Comparison of ENCODE assay signal across 9 cellular contexts in the genomic region with DNA sequence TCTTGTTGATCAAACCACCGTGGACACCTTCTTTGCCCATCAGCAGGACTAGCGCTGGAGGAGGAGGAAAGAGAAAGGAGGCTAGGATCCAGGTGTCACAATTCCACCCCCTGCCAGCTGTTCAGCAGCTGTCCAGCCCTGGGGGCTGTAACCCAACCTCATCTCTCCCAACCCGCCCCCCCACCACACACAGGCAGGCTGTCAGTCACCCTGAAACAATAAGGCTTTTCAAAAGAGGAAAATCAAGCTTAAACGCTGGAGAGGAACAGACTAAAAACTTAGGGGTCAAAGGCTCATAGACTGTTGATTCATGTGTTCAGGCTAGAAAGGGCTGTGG. TPM values are rescaled to one million over a fixed set of nuclear protein-coding genes. Genes with fewer than 3 reads are reported as not detected.
A peak's percentile ranks its signal among the peaks of the same experiment; 100 is the strongest.
DNase-seq lines count a peak whose midpoint lies in the region; ATAC-seq and TF ChIP-seq lines count a peak whose summit lies in the region.
"Had no signal": no experiment of that assay in that cellular context is flagged by ENCODE, and none has a peak within 500 bp of the region (broad histone marks: within the 10 kb centered on the region; RNA-seq: fewer than 3 reads in every experiment).

No MANE protein-coding gene starts in this region.

- no peak for TF ChIP-seq POLR2A in esophagus squamous epithelium (IDR thresholded peaks at IDR 0.05)

- peaks cover 4 to 59% (median 14%) of the 10 kb centered on the region in 3 donors for H3K36me3 ChIP-seq in esophagus squamous epithelium

- intact Hi-C loops in esophagus squamous epithelium (cut with DNase I): no loop called here

- 13 to 16% methylated on average over 3 to 4 of the region's 4 CpGs for WGBS in esophagus squamous epithelium, 2 donors

- no peak for DNase-seq in GM12865 (ENCODE audit: low read depth)
- peak; percentile 31 for DNase-seq in RWPE1 (ENCODE audit: low spot score)
- DNase-seq in esophagus squamous epithelium (lab: John Stamatoyannopoulos, UW): no peak
- no peak for DNase-seq in skeletal muscle cell (ENCODE audit: low read depth)
- DNase-seq in dermis blood vessel endothelial cell: no peak
- DNase-seq in superior temporal gyrus (ENCODE audit: extremely low spot score): no peak
- DNase-seq: activated CD4-positive, alpha-beta T cell treated with anti-CD3 and anti-CD28 coated beads for 4 hours had no signal

- H3K4me1 ChIP-seq in esophagus squamous epithelium: peaks cover 45 to 92% (median 50%) of the 10 kb centered on the region in 3 donors

- H3K27me3 ChIP-seq in esophagus squamous epithelium: no peaks in the 10 kb centered on the region

- no peak for TF ChIP-seq CTCF in GM12865 (IDR thresholded peaks at IDR 0.05; ENCODE audit: insufficient read depth, low read depth, low read length, missing control alignments)
- no peak for TF ChIP-seq CTCF in RWPE1 (conservative IDR thresholded peaks at IDR 0.05; ENCODE audit: low read depth)
- no peak for TF ChIP-seq CTCF in esophagus squamous epithelium (IDR thresholded peaks at IDR 0.05)

- peak overlapping the region; percentile 81 for H3K4me3 ChIP-seq in GM12865 (ENCODE audit: low read depth, low read length)
- H3K4me3 ChIP-seq in esophagus squamous epithelium: peak overlapping the region in 3 of 4 donors; percentile 91 to 97 (median 96)
- peak overlapping the region; percentile 97 for H3K4me3 ChIP-seq in skeletal muscle cell (ENCODE audit: low read depth, low read length)

- POLR2A ChIA-PET in RWPE1 (lab: Yijun Ruan, JAX; ENCODE audit: low non-redundant PET): interaction anchor here (1.3 kb wide), 1 partner anchor 23 kb away, joined by 3 read pairs; no protein-coding TSS in a partner anchor

- no peaks in the 10 kb centered on the region for H3K9me3 ChIP-seq in esophagus squamous epithelium

- H3K27ac ChIP-seq in RWPE1 (peak overlapping the region; percentile 100), esophagus squamous epithelium (peak overlapping the region; percentile 97 to 100 (median 98))

- CTCF ChIA-PET in RWPE1 (lab: Yijun Ruan, JAX): no interaction called here

- ATAC-seq in GM21576 (IDR thresholded peaks at IDR 0.05; ENCODE audit: unreplicated experiment): no peak
- no peak for ATAC-seq in HG02571 (IDR thresholded peaks at IDR 0.05; ENCODE audit: unreplicated experiment)

RNA-seq across cellular contexts. Expression of a gene that starts 2.4 kb away (rescaled TPM):
- total RNA-seq in esophagus squamous epithelium (100 to 1,000 TPM; 520 to 970 (median 715) TPM), dermis blood vessel endothelial cell (298 and 729 TPM in 2 replicates)

RNA-seq across cellular contexts. Expression of a gene that starts 5.0 kb away (rescaled TPM):
- total RNA-seq in esophagus squamous epithelium (1 to 10 TPM in 2 of 4 donors, under 1 TPM in 1, not detected in 1; 0.31 to 3.6 (median 1.5) TPM), dermis blood vessel endothelial cell (3.3 and 7.0 TPM in 2 replicates)

RNA-seq across cellular contexts. Expression of a gene that starts 5.8 kb away (rescaled TPM):
- total RNA-seq in esophagus squamous epithelium (10 to 100 TPM; 42.3 to 57.4 (median 54.2) TPM), dermis blood vessel endothelial cell (13.6 and 23.7 TPM in 2 replicates)

RNA-seq across cellular contexts. Expression of a gene that starts 6.1 kb away (rescaled TPM):
- total RNA-seq in esophagus squamous epithelium: 10 to 100 TPM; 29.3 to 54.2 (median 42.2) TPM
- total RNA-seq in dermis blood vessel endothelial cell: 59.2 and 67.8 TPM in 2 replicates

RNA-seq across cellular contexts. Expression of a gene that starts 13.8 kb away (rescaled TPM):
- total RNA-seq in esophagus squamous epithelium (not detected), dermis blood vessel endothelial cell (not detected in 2 replicates)
